ENCODE assay signal across 9 cellular contexts in the genomic region with DNA sequence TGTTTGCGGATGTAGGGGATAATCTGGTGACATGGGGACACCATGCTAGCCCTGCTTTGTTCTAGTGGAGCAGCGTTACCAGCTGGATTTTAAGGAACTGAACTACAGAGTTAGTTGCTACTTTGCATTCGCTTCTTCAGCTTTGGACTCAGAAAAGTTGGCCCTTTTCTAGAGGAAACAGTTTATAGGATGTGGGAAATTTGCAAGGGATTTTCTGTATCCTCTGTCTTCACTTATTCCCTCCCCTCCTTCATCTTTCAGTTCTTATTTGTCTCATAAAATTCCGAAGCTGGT. TPM values are rescaled to one million over a fixed set of nuclear protein-coding genes. Genes with fewer than 3 reads are reported as not detected.
DNase-seq lines count a peak whose midpoint lies in the region; ATAC-seq, FAIRE-seq and TF ChIP-seq lines count a peak whose summit lies in the region.
"Had no signal": no experiment of that assay in that cellular context is flagged by ENCODE, and none has a peak within 500 bp of the region (broad histone marks: within the 10 kb centered on the region; RNA-seq: fewer than 3 reads in every experiment).

No MANE protein-coding gene starts in this region.

- TF ChIP-seq CTCF in AG10803 (conservative IDR thresholded peaks at IDR 0.05; ENCODE audit: low read length) = no peak
- TF ChIP-seq CTCF in brain (conservative IDR thresholded peaks at IDR 0.05) = no peak

- H3K27ac Mint-ChIP-seq in brain = peak overlapping the region; percentile 7 to 99 (median 96)
- peak overlapping the region in 8 of 10 donors; percentile 37 to 97 (median 89) for H3K27ac Mint-ChIP-seq in naive thymus-derived CD8-positive, alpha-beta T cell

- peaks cover 13% of the 10 kb centered on the region for H3K36me3 Mint-ChIP-seq in brain
- peaks cover 0 to 3% (median 0%) of the 10 kb centered on the region in 3 donors for H3K36me3 Mint-ChIP-seq in naive thymus-derived CD8-positive, alpha-beta T cell

- H3K9me3 ChIP-seq in HUES64 (ENCODE audit: insufficient read depth, low read depth, low read length) = no peaks in the 10 kb centered on the region

- no peak for DNase-seq in AG10803 (ENCODE audit: low read depth)
- DNase-seq in naive thymus-derived CD8-positive, alpha-beta T cell = no peak
- no peak for DNase-seq in pons (ENCODE audit: low spot score)
- no peak for DNase-seq in retina
- DNase-seq in frontal cortex (ENCODE audit: low spot score in 2 of 2) = no peak
- DNase-seq in hypothalamus (lab: John Stamatoyannopoulos, UW) = no peak
- DNase-seq: NCI-H187 had no signal

- POLR2A ChIA-PET in naive thymus-derived CD8-positive, alpha-beta T cell (lab: Charles Lee) = interaction anchor here (0.6 to 4.6 kb wide), 6 partner anchors 8 to 82 kb away, joined by 3 to 52 read pairs (median 8); no protein-coding TSS in a partner anchor

- peaks cover 5% of the 10 kb centered on the region; the same call in 1 of the 2 replicates for H3K36me3 ChIP-seq in HUES64 (ENCODE audit: insufficient read depth, low read length)

- no peaks in the 10 kb centered on the region for H3K9me3 Mint-ChIP-seq in brain
- no peaks in the 10 kb centered on the region for H3K9me3 Mint-ChIP-seq in naive thymus-derived CD8-positive, alpha-beta T cell

- WGBS in HUES64 = 90% methylated on average over 4 of the region's 4 CpGs

- no peak overlapping the region for H3K9ac ChIP-seq in HUES64 (ENCODE audit: low read depth, low read length)

- no peak for FAIRE-seq in frontal cortex (lab: Jason Lieb, UNC)

- H3K4me3 ChIP-seq in AG10803 (ENCODE audit: low read length) = peak overlapping the region; percentile 78
- peak overlapping the region; percentile 92 for H3K4me3 ChIP-seq in HUES64 (ENCODE audit: low read length)

- H3K27me3 Mint-ChIP-seq in brain = peaks cover 5% of the 10 kb centered on the region
- H3K27me3 Mint-ChIP-seq in naive thymus-derived CD8-positive, alpha-beta T cell = no peaks in the 10 kb centered on the region

- H3K4me3 Mint-ChIP-seq in brain = peak overlapping the region; percentile 94 to 99 (median 98)
- H3K4me3 Mint-ChIP-seq in naive thymus-derived CD8-positive, alpha-beta T cell = peak overlapping the region; percentile 90 to 98 (median 94)

- no peak overlapping the region for H3K27ac ChIP-seq in HUES64 (ENCODE audit: low read depth, low read length)

- H3K4me1 ChIP-seq in HUES64 (ENCODE audit: insufficient read depth, low read length) = peaks cover 39% of the 10 kb centered on the region

- H3K27me3 ChIP-seq in HUES64 (ENCODE audit: insufficient read depth, low read length) = no peaks in the 10 kb centered on the region

- peaks cover 74% of the 10 kb centered on the region for H3K4me1 Mint-ChIP-seq in brain
- peaks cover 46 to 84% (median 81%) of the 10 kb centered on the region in 4 donors for H3K4me1 Mint-ChIP-seq in naive thymus-derived CD8-positive, alpha-beta T cell

- no peak for ATAC-seq in naive thymus-derived CD8-positive, alpha-beta T cell

RNA-seq across cellular contexts. Expression of a gene that starts 2.1 kb away (rescaled TPM):
- polyA plus RNA-seq in HUES64 (2013, experiment 1 of 2) = 75.3 TPM
- polyA plus RNA-seq in HUES64 (2013, experiment 2 of 2) = 75.9 TPM
- polyA plus RNA-seq in brain (ENCODE audit: insufficient read depth, low read depth, low replicate concordance) = 40.0 TPM
- total RNA-seq in naive thymus-derived CD8-positive, alpha-beta T cell = 100 to 1,000 TPM; 101 to 107 TPM
- 10 to 100 TPM; 14.5 to 35.1 (median 20.2) TPM for polyA plus RNA-seq in naive thymus-derived CD8-positive, alpha-beta T cell
- total RNA-seq in frontal cortex = 7.7 TPM

Comparison
In these comparisons a context has a peak if more than half of its experiments do, and no peak if none do; other contexts are left out.
1. RNA of a gene that starts 2.1 kb away (total RNA-seq): 101 to 107 TPM in naive thymus-derived CD8-positive, alpha-beta T cell; 7.7 TPM in frontal cortex (single experiment); every median in the first group is over 10 times any median in the second.